3 cellular contexts compared by ENCODE assay signal in the genomic region with DNA sequence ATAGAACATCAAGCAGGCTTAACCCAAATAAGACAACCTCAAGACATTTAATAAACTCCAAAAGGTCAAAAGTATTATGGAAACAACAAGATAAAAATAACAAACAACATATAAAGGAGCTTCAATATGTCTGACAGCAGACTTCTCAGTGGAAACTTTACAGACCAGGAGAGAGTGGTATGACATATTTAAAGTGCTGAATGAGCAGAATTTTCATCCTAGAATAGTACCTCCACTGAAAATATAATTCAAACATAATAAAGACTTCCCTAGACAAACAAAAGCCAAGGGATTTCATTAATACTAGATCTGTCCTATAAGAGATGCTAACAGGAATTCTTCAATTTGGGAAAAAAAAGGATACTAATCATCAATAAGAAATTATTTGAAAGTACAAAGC.
TF ChIP-seq lines count a peak whose summit lies in the region.

No MANE protein-coding gene starts in this region.

TF ChIP-seq in A549, 52 proteins besides CTCF, POLR2A, EP300 and RAD21:
- no peak for TF ChIP-seq SREBF2 (IDR thresholded peaks at IDR 0.05)
- peak; percentile 87 for TF ChIP-seq MAFK (IDR thresholded peaks at IDR 0.05; ENCODE audit: partially characterized antibody)
TF ChIP-seq in A549: peak in this region for 1.

TF ChIP-seq in IMR-90, 13 proteins besides CTCF, POLR2A, EP300 and RAD21:
- TF ChIP-seq RCOR1 (IDR thresholded peaks at IDR 0.05; ENCODE audit: insufficient replicate concordance, low read length) (no peak), MAFK (IDR thresholded peaks at IDR 0.05; ENCODE audit: low read depth, low read length) (peak; percentile 72)

TF ChIP-seq in H1, 55 proteins besides CTCF, POLR2A, EP300 and RAD21:
- TF ChIP-seq MAFK (IDR thresholded peaks at IDR 0.05; ENCODE audit: low read depth, low read length): 0 out of 2 replicates have a peak, but pooled peaks have one; percentile 29
- no peak for TF ChIP-seq SP2 (IDR thresholded peaks at IDR 0.05; ENCODE audit: low read length)
